In the genomic region with DNA sequence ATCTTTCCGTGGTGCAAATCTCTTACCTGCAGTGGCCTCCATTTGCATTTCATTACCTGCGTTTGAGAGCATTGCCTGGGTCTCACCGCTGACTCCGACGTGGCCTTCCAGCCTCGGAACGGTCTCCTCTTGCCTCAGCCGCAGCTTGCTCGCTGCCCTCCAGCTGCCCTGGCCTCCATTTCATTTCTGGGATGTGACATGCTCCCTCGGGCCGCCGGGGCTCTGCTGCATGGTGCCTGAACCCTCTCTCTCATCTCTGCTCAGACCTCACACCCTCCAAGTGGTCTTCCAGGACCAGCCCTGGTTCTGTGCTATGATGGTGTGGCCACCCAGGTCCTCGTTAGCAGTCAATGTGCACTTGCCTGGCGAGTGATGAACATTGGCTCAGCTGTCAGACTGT, we compare ENCODE assay signal across 32 cellular contexts.
"Had no signal": no experiment of that assay in that cellular context is flagged by ENCODE, and none has a peak within 500 bp of the region (broad histone marks: within the 10 kb centered on the region; RNA-seq: fewer than 3 reads in every experiment).

No MANE protein-coding gene starts in this region.

- H3K27me3 Mint-ChIP-seq: activated CD4-positive, alpha-beta T cell treated with anti-CD3 and anti-CD28 coated beads, Interleukin-2, amount 10 ng/mL, durations not matched to agents 24 days and 14 days; activated CD8-positive, alpha-beta T cell treated with anti-CD3 and anti-CD28 coated beads for 36 hours; activated T-helper 17 cell treated with anti-CD3 and anti-CD28 coated beads, Interleukin-2, amount 50 U/mL, for 72 hours had no signal

- H2AFZ ChIP-seq: PC-9 had no signal

- H3K27me3 ChIP-seq: adrenal gland, body of pancreas, breast epithelium had no signal

- H3K4me3 Mint-ChIP-seq: activated CD4-positive, alpha-beta T cell treated with anti-CD3 and anti-CD28 coated beads, Interleukin-2, amount 10 ng/mL, durations not matched to agents 24 days and 14 days; activated CD8-positive, alpha-beta T cell treated with anti-CD3 and anti-CD28 coated beads for 36 hours; activated T-cell treated with anti-CD3 and anti-CD28 coated beads, Interleukin-2, amount 50 U/mL, for 72 hours; activated T-helper 17 cell treated with anti-CD3 and anti-CD28 coated beads, Interleukin-2, amount 50 U/mL, for 72 hours had no signal

- H3K36me3 ChIP-seq: adrenal gland, breast epithelium, WERI-Rb-1 had no signal

- H3K4me1 ChIP-seq: breast epithelium had no signal

- H3K27ac Mint-ChIP-seq: activated CD4-positive, alpha-beta T cell treated with anti-CD3 and anti-CD28 coated beads, Interleukin-2, amount 10 ng/mL, durations not matched to agents 24 days and 14 days; activated CD8-positive, alpha-beta T cell treated with anti-CD3 and anti-CD28 coated beads for 36 hours; activated T-cell treated with anti-CD3 and anti-CD28 coated beads, Interleukin-2, amount 50 U/mL, for 72 hours; activated T-helper 17 cell treated with anti-CD3 and anti-CD28 coated beads, Interleukin-2, amount 50 U/mL, for 72 hours had no signal

- H3K9me3 ChIP-seq: adrenal gland, body of pancreas, breast epithelium had no signal

- H3K4me3 ChIP-seq: adrenal gland, body of pancreas, breast epithelium, PC-9 had no signal

- H3K9ac ChIP-seq: KMS-11 had no signal

- H3K9me3 Mint-ChIP-seq: activated CD4-positive, alpha-beta T cell treated with anti-CD3 and anti-CD28 coated beads, Interleukin-2, amount 10 ng/mL, durations not matched to agents 24 days and 14 days; activated CD8-positive, alpha-beta T cell treated with anti-CD3 and anti-CD28 coated beads for 36 hours; activated T-cell treated with anti-CD3 and anti-CD28 coated beads, Interleukin-2, amount 50 U/mL, for 72 hours; activated T-helper 17 cell treated with anti-CD3 and anti-CD28 coated beads, Interleukin-2, amount 50 U/mL, for 72 hours had no signal

- H3K4me2 ChIP-seq: KMS-11, PC-9 had no signal

- H3K27ac ChIP-seq: adrenal gland, body of pancreas, breast epithelium, KMS-11, PC-9, RWPE1, WERI-Rb-1 had no signal

- DNase-seq: activated CD4-positive, alpha-beta T cell treated with anti-CD3 and anti-CD28 coated beads, Interleukin-2, amount 10 ng/mL, durations not matched to agents 24 days and 14 days; activated CD4-positive, alpha-beta T cell treated with anti-CD3 and anti-CD28 coated beads, Interleukin-2, amount 50 U/mL, for 4 hours; activated CD4-positive, CD25-positive, alpha-beta regulatory T cell; activated CD8-positive, alpha-beta T cell treated with anti-CD3 and anti-CD28 coated beads for 36 hours; activated effector memory CD4-positive, alpha-beta T cell treated with anti-CD3 and anti-CD28 coated beads, Interleukin-2, amount 50 U/mL, for 16 hours; activated naive CD4-positive, alpha-beta T cell; activated naive CD4-positive, alpha-beta T cell treated with anti-CD3 and anti-CD28 coated beads, Interleukin-2, amount 50 U/mL, for 16 hours; activated T-cell treated with anti-CD3 and anti-CD28 coated beads, Interleukin-2, amount 50 U/mL, for 1 hour; activated T-cell treated with anti-CD3 and anti-CD28 coated beads, Interleukin-2, amount 50 U/mL, for 72 hours; body of pancreas; MM.1S; MV-4-11; NCI-H1092; NCI-H1436 treated with DMSO at 0.1 percent for 48 hours; NCI-H1694 treated with DMSO at 0.1 percent for 48 hours; NCI-H2029; NCI-H2171; NCI-H510A; NCI-H526; NCI-H748 treated with DMSO at 0.1 percent for 48 hours; NK-92 treated with Interleukin-12 subunit alpha and Interleukin-12 subunit beta, amount 100 ng/mL, for 24 hours; PC-9; SIG-M5; SW 1271; T-helper 1 cell; T1000; WERI-Rb-1 had no signal

- ATAC-seq: activated CD8-positive, alpha-beta T cell treated with anti-CD3 and anti-CD28 coated beads for 36 hours; activated T-cell treated with anti-CD3 and anti-CD28 coated beads, Interleukin-2, amount 50 U/mL, for 72 hours; activated T-helper 17 cell treated with anti-CD3 and anti-CD28 coated beads, Interleukin-2, amount 50 U/mL, for 72 hours; body of pancreas had no signal
